Comparison of ENCODE assay signal across 8 cellular contexts in genomic region chr2:55168221-55169154, GRCh38.
A peak's percentile ranks its signal among the peaks of the same experiment; 100 is the strongest.
DNase-seq lines count a peak whose midpoint lies in the region; ATAC-seq and TF ChIP-seq lines count a peak whose summit lies in the region.

No MANE protein-coding gene starts in this region.

- H3K4me3 Mint-ChIP-seq in activated CD8-positive, alpha-beta memory T cell treated with anti-CD3 and anti-CD28 coated beads, Interleukin-2, amount 10 ng/mL, durations not matched to agents 7 days and 5 days, result no peak overlapping the region
- no peak overlapping the region for H3K4me3 Mint-ChIP-seq in activated naive CD8-positive, alpha-beta T cell treated with anti-CD3 and anti-CD28 coated beads, Interleukin-2, amount 50 U/mL, for 24 hours
- no peak overlapping the region for H3K4me3 Mint-ChIP-seq in progenitor cell of endocrine pancreas (ENCODE audit: low read depth)

- TF ChIP-seq POLR2A in heart left ventricle (IDR thresholded peaks at IDR 0.05), result no peak

- no peaks in the 10 kb centered on the region for H3K36me3 ChIP-seq in heart left ventricle

- peaks cover 0 to 32% (median 9%) of the 10 kb centered on the region in 12 donors for H3K4me1 ChIP-seq in heart left ventricle

- no peaks in the 10 kb centered on the region for H3K36me3 Mint-ChIP-seq in activated CD8-positive, alpha-beta memory T cell treated with anti-CD3 and anti-CD28 coated beads, Interleukin-2, amount 10 ng/mL, durations not matched to agents 7 days and 5 days
- H3K36me3 Mint-ChIP-seq in activated naive CD8-positive, alpha-beta T cell treated with anti-CD3 and anti-CD28 coated beads, Interleukin-2, amount 50 U/mL, for 24 hours (ENCODE audit: low read depth), result no peaks in the 10 kb centered on the region
- no peaks in the 10 kb centered on the region for H3K36me3 Mint-ChIP-seq in progenitor cell of endocrine pancreas (ENCODE audit: insufficient read depth)

- no peaks in the 10 kb centered on the region for H3K27me3 ChIP-seq in heart left ventricle

- CTCF ChIA-PET in activated CD8-positive, alpha-beta memory T cell treated with anti-CD3 and anti-CD28 coated beads, Interleukin-2, amount 10 ng/mL, durations not matched to agents 7 days and 5 days (lab: Charles Lee), result interaction anchor here (0.6 to 2.3 kb wide), 14 partner anchors 11 to 510 kb away, joined by 3 to 12 read pairs (median 4); partner anchors contain the start of gene RTN4

- no peaks in the 10 kb centered on the region for H3K4me1 Mint-ChIP-seq in activated CD8-positive, alpha-beta memory T cell treated with anti-CD3 and anti-CD28 coated beads, Interleukin-2, amount 10 ng/mL, durations not matched to agents 7 days and 5 days
- H3K4me1 Mint-ChIP-seq in activated naive CD8-positive, alpha-beta T cell treated with anti-CD3 and anti-CD28 coated beads, Interleukin-2, amount 50 U/mL, for 24 hours, result no peaks in the 10 kb centered on the region
- H3K4me1 Mint-ChIP-seq in progenitor cell of endocrine pancreas (ENCODE audit: low read depth), result peaks cover 45% of the 10 kb centered on the region

- H3K27ac Mint-ChIP-seq in activated CD8-positive, alpha-beta memory T cell treated with anti-CD3 and anti-CD28 coated beads, Interleukin-2, amount 10 ng/mL, durations not matched to agents 7 days and 5 days, result no peak overlapping the region
- H3K27ac Mint-ChIP-seq in activated naive CD8-positive, alpha-beta T cell treated with anti-CD3 and anti-CD28 coated beads, Interleukin-2, amount 50 U/mL, for 24 hours, result no peak overlapping the region
- no peak overlapping the region for H3K27ac Mint-ChIP-seq in progenitor cell of endocrine pancreas

- no peak overlapping the region for H3K4me3 ChIP-seq in heart left ventricle

- no peaks in the 10 kb centered on the region for H3K9me3 Mint-ChIP-seq in activated CD8-positive, alpha-beta memory T cell treated with anti-CD3 and anti-CD28 coated beads, Interleukin-2, amount 10 ng/mL, durations not matched to agents 7 days and 5 days (ENCODE audit: low read depth)
- no peaks in the 10 kb centered on the region for H3K9me3 Mint-ChIP-seq in activated naive CD8-positive, alpha-beta T cell treated with anti-CD3 and anti-CD28 coated beads, Interleukin-2, amount 50 U/mL, for 24 hours
- H3K9me3 Mint-ChIP-seq in progenitor cell of endocrine pancreas (ENCODE audit: low read depth), result no peaks in the 10 kb centered on the region

- H3K27me3 Mint-ChIP-seq in activated CD8-positive, alpha-beta memory T cell treated with anti-CD3 and anti-CD28 coated beads, Interleukin-2, amount 10 ng/mL, durations not matched to agents 7 days and 5 days, result no peaks in the 10 kb centered on the region
- no peaks in the 10 kb centered on the region for H3K27me3 Mint-ChIP-seq in activated naive CD8-positive, alpha-beta T cell treated with anti-CD3 and anti-CD28 coated beads, Interleukin-2, amount 50 U/mL, for 24 hours
- H3K27me3 Mint-ChIP-seq in progenitor cell of endocrine pancreas, result no peaks in the 10 kb centered on the region

- TF ChIP-seq CTCF in heart left ventricle (IDR thresholded peaks at IDR 0.05) (peak; percentile 48 to 85 (median 73)), progenitor cell of endocrine pancreas (IDR thresholded peaks at IDR 0.05; ENCODE audit: unreplicated experiment) (peak; percentile 65)

- DNase-seq in activated CD8-positive, alpha-beta memory T cell treated with anti-CD3 and anti-CD28 coated beads, Interleukin-2, amount 10 ng/mL, durations not matched to agents 7 days and 5 days, result no peak
- DNase-seq in activated CD8-positive, alpha-beta memory T cell treated with anti-CD3 and anti-CD28 coated beads, Interleukin-2, amount 50 U/mL, for 48 hours, result no peak
- DNase-seq in NCI-H774 (lab: John Stamatoyannopoulos, UW) (peak; percentile 55), heart left ventricle (peak in 3 of 5 donors; percentile 42 to 43 (median 42)), progenitor cell of endocrine pancreas (ENCODE audit: low spot score, unreplicated experiment) (no peak), HuH-7.5 (ENCODE audit: low spot score) (no peak)
- DNase-seq in activated naive CD8-positive, alpha-beta T cell treated with anti-CD3 and anti-CD28 coated beads, Interleukin-2, amount 50 U/mL, for 24 hours, result peak; percentile 14

- intact Hi-C loops in heart left ventricle (cut with DNase I), result loop anchor here (2.0 to 10.0 kb wide), 11 partner anchors 84 to 446 kb away; partner anchors contain the start of genes RTN4 (in 2 of the 10) and EML6 (in 1 of the 10)

- no peaks in the 10 kb centered on the region for H3K9me3 ChIP-seq in heart left ventricle

- ATAC-seq in activated CD8-positive, alpha-beta memory T cell treated with anti-CD3 and anti-CD28 coated beads, Interleukin-2, amount 10 ng/mL, durations not matched to agents 7 days and 5 days, result peak; percentile 53
- ATAC-seq in HG03432 (IDR thresholded peaks at IDR 0.05; ENCODE audit: unreplicated experiment), result peak; percentile 69
- ATAC-seq in activated naive CD8-positive, alpha-beta T cell treated with anti-CD3 and anti-CD28 coated beads, Interleukin-2, amount 50 U/mL, for 24 hours, result no peak
- ATAC-seq in heart left ventricle, result peak; percentile 40 to 80 (median 74)

- 35 to 46% (median 39%) methylated on average over 6 of the region's 6 CpGs for WGBS in heart left ventricle, 4 donors

- H3K27ac ChIP-seq in heart left ventricle, result peak overlapping the region in 5 of 12 donors; percentile 7 to 62 (median 9)

Comparison
In these comparisons a context has a peak if more than half of its experiments do, and no peak if none do; other contexts are left out.
1. DNase-seq: peak in NCI-H774 (single experiment), activated naive CD8-positive, alpha-beta T cell treated with anti-CD3 and anti-CD28 coated beads, Interleukin-2, amount 50 U/mL, for 24 hours (single experiment) and heart left ventricle (3 of 5); none in activated CD8-positive, alpha-beta memory T cell treated with anti-CD3 and anti-CD28 coated beads, Interleukin-2, amount 10 ng/mL, durations not matched to agents 7 days and 5 days (single experiment), activated CD8-positive, alpha-beta memory T cell treated with anti-CD3 and anti-CD28 coated beads, Interleukin-2, amount 50 U/mL, for 48 hours (single experiment), progenitor cell of endocrine pancreas (single experiment) and HuH-7.5 (single experiment).